Comparison of ENCODE assay signal across 1 cellular context in genomic region chr1:159921700-159922498, GRCh38.
TF ChIP-seq lines count a peak whose summit lies in the region.

No MANE protein-coding gene starts in this region.

TF ChIP-seq in A549, 52 proteins besides CTCF, POLR2A, EP300 and RAD21 (continued from another document):
- TF ChIP-seq MAX (IDR thresholded peaks at IDR 0.05) (peak; percentile 6; the same call in 1 of the 2 replicates), HOXB13 (CRISPR knock-in tag; IDR thresholded peaks at IDR 0.05; ENCODE audit: low read depth) (no peak)
